11 cellular contexts compared by ENCODE assay signal in the genomic region with DNA sequence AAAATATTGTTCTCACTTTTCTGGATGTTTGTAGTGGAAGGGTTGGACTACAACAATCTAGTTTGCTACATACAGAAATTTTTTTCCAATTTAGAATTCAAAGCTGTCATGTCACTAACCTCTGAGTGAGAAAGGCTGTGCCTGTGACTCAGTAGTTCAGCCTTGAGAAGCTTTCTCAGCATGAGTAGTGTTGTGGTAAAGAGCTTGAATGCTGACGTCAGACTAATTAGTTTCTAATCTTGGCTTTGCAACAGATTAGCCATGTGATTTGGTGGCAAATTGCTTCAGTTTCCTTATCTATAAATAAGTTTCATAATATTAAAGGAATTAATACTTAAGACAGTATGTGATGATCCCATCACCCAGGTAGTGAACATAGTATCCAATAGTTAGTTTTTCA.
DNase-seq lines count a peak whose midpoint lies in the region; ATAC-seq and TF ChIP-seq lines count a peak whose summit lies in the region.
"Had no signal": no experiment of that assay in that cellular context is flagged by ENCODE, and none has a peak within 500 bp of the region (broad histone marks: within the 10 kb centered on the region; RNA-seq: fewer than 3 reads in every experiment).

No MANE protein-coding gene starts in this region.

- H3K9me3 Mint-ChIP-seq in activated CD8-positive, alpha-beta T cell treated with anti-CD3 and anti-CD28 coated beads for 36 hours = no peaks in the 10 kb centered on the region
- H3K9me3 Mint-ChIP-seq in activated CD8-positive, alpha-beta T cell treated with anti-CD3 and anti-CD28 coated beads, Interleukin-2, amount 10 ng/mL, durations not matched to agents 7 days and 5 days (ENCODE audit: insufficient read depth) = no peaks in the 10 kb centered on the region
- H3K9me3 Mint-ChIP-seq in HFFc6 = no peaks in the 10 kb centered on the region
- H3K9me3 Mint-ChIP-seq: activated CD4-positive, alpha-beta T cell treated with anti-CD3 and anti-CD28 coated beads, Interleukin-2, amount 10 ng/mL, durations not matched to agents 7 days and 5 days had no signal

- POLR2A ChIA-PET in activated CD8-positive, alpha-beta T cell treated with anti-CD3 and anti-CD28 coated beads for 36 hours (lab: Charles Lee) = interaction anchor here (1.1 kb wide), 1 partner anchor 12 kb away, joined by 4 read pairs; no protein-coding TSS in a partner anchor
- POLR2A ChIA-PET in activated CD8-positive, alpha-beta T cell treated with anti-CD3 and anti-CD28 coated beads, Interleukin-2, amount 10 ng/mL, durations not matched to agents 7 days and 5 days (lab: Charles Lee) = no interaction called here

- H3K27me3 ChIP-seq in upper lobe of right lung = no peaks in the 10 kb centered on the region
- no peaks in the 10 kb centered on the region for H3K27me3 ChIP-seq in heart left ventricle

- no peak overlapping the region for H3K4me3 Mint-ChIP-seq in activated CD8-positive, alpha-beta T cell treated with anti-CD3 and anti-CD28 coated beads for 36 hours
- H3K4me3 Mint-ChIP-seq in activated CD8-positive, alpha-beta T cell treated with anti-CD3 and anti-CD28 coated beads, Interleukin-2, amount 10 ng/mL, durations not matched to agents 7 days and 5 days = no peak overlapping the region
- no peak overlapping the region for H3K4me3 Mint-ChIP-seq in HFFc6
- H3K4me3 Mint-ChIP-seq: activated CD4-positive, alpha-beta T cell treated with anti-CD3 and anti-CD28 coated beads, Interleukin-2, amount 10 ng/mL, durations not matched to agents 7 days and 5 days had no signal

- H3K4me1 Mint-ChIP-seq in activated CD8-positive, alpha-beta T cell treated with anti-CD3 and anti-CD28 coated beads for 36 hours (ENCODE audit: low read depth) = peaks cover 7% of the 10 kb centered on the region
- H3K4me1 Mint-ChIP-seq in activated CD8-positive, alpha-beta T cell treated with anti-CD3 and anti-CD28 coated beads, Interleukin-2, amount 10 ng/mL, durations not matched to agents 7 days and 5 days (ENCODE audit: low read depth) = no peaks in the 10 kb centered on the region
- peaks cover 17% of the 10 kb centered on the region for H3K4me1 Mint-ChIP-seq in HFFc6 (ENCODE audit: low read depth)

- no peak for TF ChIP-seq POLR2A in heart left ventricle (IDR thresholded peaks at IDR 0.05)

- peak; percentile 3 for DNase-seq in activated CD8-positive, alpha-beta T cell treated with anti-CD3 and anti-CD28 coated beads for 36 hours
- DNase-seq in activated CD8-positive, alpha-beta T cell treated with anti-CD3 and anti-CD28 coated beads, Interleukin-2, amount 10 ng/mL, durations not matched to agents 7 days and 5 days = no peak
- peak; percentile 31 for DNase-seq in HFFc6
- DNase-seq in RKO (ENCODE audit: low spot score) = peak; percentile 55
- DNase-seq in non-pigmented ciliary epithelial cell (ENCODE audit: low read depth) = peak; percentile 74
- DNase-seq in NCI-H510A treated with DMSO at 0.1 percent for 48 hours (lab: John Stamatoyannopoulos, UW) = no peak
- no peak for DNase-seq in upper lobe of right lung
- no peak for DNase-seq in heart left ventricle
- DNase-seq: activated CD4-positive, alpha-beta T cell treated with anti-CD3 and anti-CD28 coated beads, Interleukin-2, amount 10 ng/mL, durations not matched to agents 7 days and 5 days; central memory CD4-positive, alpha-beta T cell had no signal

- H3K27ac Mint-ChIP-seq in activated CD8-positive, alpha-beta T cell treated with anti-CD3 and anti-CD28 coated beads for 36 hours = no peak overlapping the region
- H3K27ac Mint-ChIP-seq in activated CD8-positive, alpha-beta T cell treated with anti-CD3 and anti-CD28 coated beads, Interleukin-2, amount 10 ng/mL, durations not matched to agents 7 days and 5 days = no peak overlapping the region
- no peak overlapping the region for H3K27ac Mint-ChIP-seq in HFFc6
- H3K27ac Mint-ChIP-seq: activated CD4-positive, alpha-beta T cell treated with anti-CD3 and anti-CD28 coated beads, Interleukin-2, amount 10 ng/mL, durations not matched to agents 7 days and 5 days had no signal

- no peak for TF ChIP-seq CTCF in activated CD8-positive, alpha-beta T cell treated with anti-CD3 and anti-CD28 coated beads for 36 hours (IDR thresholded peaks at IDR 0.05)
- TF ChIP-seq CTCF in HFFc6 (IDR thresholded peaks at IDR 0.05) = no peak
- no peak for TF ChIP-seq CTCF in upper lobe of right lung (IDR thresholded peaks at IDR 0.05)
- TF ChIP-seq CTCF in heart left ventricle (IDR thresholded peaks at IDR 0.05) = no peak

- H3K4me3 ChIP-seq in upper lobe of right lung (no peak overlapping the region), heart left ventricle (no peak overlapping the region)

- H3K9me3 ChIP-seq in upper lobe of right lung (no peaks in the 10 kb centered on the region), heart left ventricle (peaks cover 0 to 13% (median 0%) of the 10 kb centered on the region in 12 donors)

- H3K36me3 Mint-ChIP-seq in activated CD8-positive, alpha-beta T cell treated with anti-CD3 and anti-CD28 coated beads for 36 hours (ENCODE audit: low read depth) = no peaks in the 10 kb centered on the region
- no peaks in the 10 kb centered on the region for H3K36me3 Mint-ChIP-seq in activated CD8-positive, alpha-beta T cell treated with anti-CD3 and anti-CD28 coated beads, Interleukin-2, amount 10 ng/mL, durations not matched to agents 7 days and 5 days (ENCODE audit: low read depth)
- H3K36me3 Mint-ChIP-seq in HFFc6 (ENCODE audit: low read depth) = no peaks in the 10 kb centered on the region

- CTCF ChIA-PET in activated CD8-positive, alpha-beta T cell treated with anti-CD3 and anti-CD28 coated beads for 36 hours (lab: Charles Lee) = interaction anchor here (0.6 to 1.1 kb wide), 2 partner anchors 10 to 714 kb away, joined by 3 read pairs; no protein-coding TSS in a partner anchor
- CTCF ChIA-PET in activated CD8-positive, alpha-beta T cell treated with anti-CD3 and anti-CD28 coated beads, Interleukin-2, amount 10 ng/mL, durations not matched to agents 7 days and 5 days (lab: Charles Lee) = interaction anchor here (1.0 kb wide), 1 partner anchor 10 kb away, joined by 3 read pairs; no protein-coding TSS in a partner anchor

- intact Hi-C loops in activated CD8-positive, alpha-beta T cell treated with anti-CD3 and anti-CD28 coated beads for 36 hours (cut with micrococcal nuclease) = no loop called here
- intact Hi-C loops in upper lobe of right lung (cut with DNase I) = no loop called here
- intact Hi-C loops in heart left ventricle (cut with DNase I) = no loop called here

- no peak overlapping the region for H3K27ac ChIP-seq in upper lobe of right lung
- no peak overlapping the region for H3K27ac ChIP-seq in heart left ventricle

- 52 to 64% (median 58%) methylated on average over 1 of the region's 1 CpG for WGBS in heart left ventricle, 4 donors

- peak; percentile 65 for ATAC-seq in activated CD8-positive, alpha-beta T cell treated with anti-CD3 and anti-CD28 coated beads for 36 hours
- no peak for ATAC-seq in activated CD8-positive, alpha-beta T cell treated with anti-CD3 and anti-CD28 coated beads, Interleukin-2, amount 10 ng/mL, durations not matched to agents 7 days and 5 days
- ATAC-seq in upper lobe of right lung = no peak
- no peak for ATAC-seq in heart left ventricle
- ATAC-seq: Panc1 had no signal

- peaks cover 1% of the 10 kb centered on the region for H3K27me3 Mint-ChIP-seq in activated CD8-positive, alpha-beta T cell treated with anti-CD3 and anti-CD28 coated beads for 36 hours
- H3K27me3 Mint-ChIP-seq in activated CD8-positive, alpha-beta T cell treated with anti-CD3 and anti-CD28 coated beads, Interleukin-2, amount 10 ng/mL, durations not matched to agents 7 days and 5 days (ENCODE audit: low read depth) = peaks cover 2% of the 10 kb centered on the region
- no peaks in the 10 kb centered on the region; the same call in 1 of the 2 replicates for H3K27me3 Mint-ChIP-seq in HFFc6 (ENCODE audit: insufficient read depth)
- H3K27me3 Mint-ChIP-seq: activated CD4-positive, alpha-beta T cell treated with anti-CD3 and anti-CD28 coated beads, Interleukin-2, amount 10 ng/mL, durations not matched to agents 7 days and 5 days had no signal

- H3K4me1 ChIP-seq in upper lobe of right lung (no peaks in the 10 kb centered on the region), heart left ventricle (no peaks in the 10 kb centered on the region)

- H3K36me3 ChIP-seq in upper lobe of right lung (no peaks in the 10 kb centered on the region), heart left ventricle (no peaks in the 10 kb centered on the region)

Comparison
In these comparisons a context has a peak if more than half of its experiments do, and no peak if none do; other contexts are left out.
1. DNase-seq: peak in activated CD8-positive, alpha-beta T cell treated with anti-CD3 and anti-CD28 coated beads for 36 hours (single experiment), HFFc6 (single experiment), RKO (single experiment) and non-pigmented ciliary epithelial cell (single experiment); none in activated CD8-positive, alpha-beta T cell treated with anti-CD3 and anti-CD28 coated beads, Interleukin-2, amount 10 ng/mL, durations not matched to agents 7 days and 5 days (single experiment), NCI-H510A treated with DMSO at 0.1 percent for 48 hours (single experiment), upper lobe of right lung (single experiment) and heart left ventricle (0 of 5).